ENCODE assay signal across 17 cellular contexts in the genomic region with DNA sequence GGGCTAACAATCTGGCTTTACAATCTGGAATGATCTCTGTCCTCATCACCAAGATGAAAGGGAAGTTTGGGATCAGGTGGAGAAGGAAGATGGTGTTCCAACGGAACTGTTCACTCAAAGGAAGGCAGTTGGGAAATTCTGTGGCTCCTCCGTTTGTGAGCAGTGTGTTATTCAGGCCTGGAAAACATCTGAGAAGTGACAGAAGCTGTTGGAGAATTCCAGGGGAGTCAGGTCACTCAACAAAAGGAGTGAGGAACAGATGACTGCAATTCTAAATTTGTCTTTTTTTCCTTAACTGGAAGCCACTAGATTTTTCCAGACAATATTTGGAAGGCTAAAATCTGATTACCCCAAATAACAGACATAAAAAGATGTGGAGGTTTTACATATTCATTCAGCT.
DNase-seq lines count a peak whose midpoint lies in the region; FAIRE-seq and TF ChIP-seq lines count a peak whose summit lies in the region.
"Had no signal": no experiment of that assay in that cellular context is flagged by ENCODE, and none has a peak within 500 bp of the region (broad histone marks: within the 10 kb centered on the region; RNA-seq: fewer than 3 reads in every experiment).

No MANE protein-coding gene starts in this region.

- peaks cover 3% of the 10 kb centered on the region for H3K9me3 ChIP-seq in mesenchymal stem cell (ENCODE audit: control insufficient read depth, low read length)
- no peaks in the 10 kb centered on the region for H3K9me3 ChIP-seq in transverse colon
- H3K9me3 ChIP-seq in small intestine (ENCODE audit: control insufficient read depth, low read depth): no peaks in the 10 kb centered on the region

- H3K27me3 ChIP-seq in mesenchymal stem cell (ENCODE audit: control insufficient read depth in 1 of 2, insufficient read depth in 1 of 2, low read length in 2 of 2) (no peaks in the 10 kb centered on the region), transverse colon (no peaks in the 10 kb centered on the region), small intestine (ENCODE audit: control insufficient read depth in 2 of 2, insufficient read depth in 2 of 2, low read length in 2 of 2) (no peaks in the 10 kb centered on the region)

- H2AFZ ChIP-seq in mesenchymal stem cell (ENCODE audit: low read depth, low read length): no peak overlapping the region

- TF ChIP-seq EP300 in transverse colon (IDR thresholded peaks at IDR 0.05; ENCODE audit: low read depth): peak; percentile 69

- H3K27me3 Mint-ChIP-seq in activated CD4-positive, alpha-beta memory T cell treated with anti-CD3 and anti-CD28 coated beads for 36 hours: no peaks in the 10 kb centered on the region
- peaks cover 2% of the 10 kb centered on the region for H3K27me3 Mint-ChIP-seq in activated CD4-positive, alpha-beta memory T cell treated with anti-CD3 and anti-CD28 coated beads, Interleukin-2, amount 10 ng/mL, durations not matched to agents 7 days and 5 days
- H3K27me3 Mint-ChIP-seq: activated CD4-positive, alpha-beta T cell treated with anti-CD3 and anti-CD28 coated beads for 36 hours; stimulated activated naive CD8-positive, alpha-beta T cell treated with anti-CD3 and anti-CD28 coated beads, Interleukin-15, amount 100 ng/mL, for 72 hours had no signal

- in situ Hi-C loops in transverse colon (cut with MboI; ENCODE audit: low pct_ligation_motif_present in 1 of 4, low pct_unique_long_range_greater_than_20kb in 1 of 4, low sequenced_read_pairs in 3 of 4): no loop called here

- no peak for TF ChIP-seq POLR2A in transverse colon (IDR thresholded peaks at IDR 0.05)

- H3K23ac ChIP-seq in mesenchymal stem cell (ENCODE audit: low read length in 2 of 2): no peak overlapping the region

- H3K4me2 ChIP-seq in mesenchymal stem cell (ENCODE audit: low read length, poor library complexity, severe bottlenecking): no peak overlapping the region
- H3K4me2 ChIP-seq: KMS-11 had no signal

- H3K4ac ChIP-seq in mesenchymal stem cell (ENCODE audit: low read depth in 1 of 2, low read length in 2 of 2): no peak overlapping the region

- no peak overlapping the region for H2BK5ac ChIP-seq in mesenchymal stem cell (ENCODE audit: low read depth, low read length, poor library complexity, severe bottlenecking)

- H2BK12ac ChIP-seq in mesenchymal stem cell (ENCODE audit: low read length in 2 of 2): no peak overlapping the region

- TF ChIP-seq CTCF in epithelial cell of esophagus (IDR thresholded peaks at IDR 0.05; ENCODE audit: insufficient read depth, low read depth, low read length, missing control alignments) (no peak), transverse colon (IDR thresholded peaks at IDR 0.05) (no peak)

- H3K27ac ChIP-seq in mesenchymal stem cell (ENCODE audit: low read length, poor library complexity, severe bottlenecking) (no peak overlapping the region), transverse colon (peak overlapping the region; percentile 26 to 76 (median 66)), small intestine (ENCODE audit: low read depth in 1 of 2, low read length in 1 of 2) (no peak overlapping the region)
- H3K27ac ChIP-seq: KMS-11 had no signal

- H3K36me3 Mint-ChIP-seq in activated CD4-positive, alpha-beta memory T cell treated with anti-CD3 and anti-CD28 coated beads for 36 hours: peaks cover 1% of the 10 kb centered on the region
- H3K36me3 Mint-ChIP-seq in activated CD4-positive, alpha-beta memory T cell treated with anti-CD3 and anti-CD28 coated beads, Interleukin-2, amount 10 ng/mL, durations not matched to agents 7 days and 5 days (ENCODE audit: low read depth): peaks cover 34% of the 10 kb centered on the region

- H3K18ac ChIP-seq in mesenchymal stem cell (ENCODE audit: low read depth in 1 of 2, low read length in 2 of 2): no peak overlapping the region

- no peak overlapping the region for H2AK5ac ChIP-seq in mesenchymal stem cell (ENCODE audit: low read length, severe bottlenecking)

- no peak for FAIRE-seq in small intestine (lab: Jason Lieb, UNC)
- FAIRE-seq: colon had no signal

- H3K4me3 ChIP-seq in epithelial cell of esophagus (ENCODE audit: low read length) (no peak overlapping the region), mesenchymal stem cell (ENCODE audit: insufficient read depth in 1 of 2, low read depth in 1 of 2, low read length in 2 of 2) (no peak overlapping the region), transverse colon (no peak overlapping the region), small intestine (ENCODE audit: low read depth in 1 of 2, low read length in 2 of 2) (no peak overlapping the region)

- CTCF ChIA-PET in activated CD4-positive, alpha-beta memory T cell treated with anti-CD3 and anti-CD28 coated beads for 36 hours (lab: Charles Lee): interaction anchor here (1.1 to 2.6 kb wide), 4 partner anchors 9 to 320 kb away, joined by 3 to 14 read pairs (median 4); no protein-coding TSS in a partner anchor
- CTCF ChIA-PET in activated CD4-positive, alpha-beta memory T cell treated with anti-CD3 and anti-CD28 coated beads, Interleukin-2, amount 10 ng/mL, durations not matched to agents 7 days and 5 days (lab: Charles Lee): interaction anchor here (1.3 to 3.1 kb wide), 3 partner anchors 8 to 59 kb away, joined by 3 to 17 read pairs (median 3); no protein-coding TSS in a partner anchor

- whole genome bisulfite sequencing in mesenchymal stem cell: 4% methylated on average over 2 of the region's 2 CpGs
- 29 to 64% methylated on average over 2 of the region's 2 CpGs for WGBS in transverse colon (ENCODE audit: low coverage in 1 of 2), 2 donors
- 30 to 67% (median 45%) methylated on average over 2 of the region's 2 CpGs for WGBS in small intestine, 3 donors

- no peak overlapping the region for H3K14ac ChIP-seq in mesenchymal stem cell (ENCODE audit: low read length in 2 of 2)

- peaks cover 0 to 9% of the 10 kb centered on the region in 2 experiments for H3K36me3 ChIP-seq in mesenchymal stem cell (ENCODE audit: control insufficient read depth in 1 of 2, insufficient read depth in 2 of 2, low read depth in 1 of 2, low read length in 2 of 2)
- no peaks in the 10 kb centered on the region for H3K36me3 ChIP-seq in transverse colon
- no peaks in the 10 kb centered on the region for H3K36me3 ChIP-seq in small intestine (ENCODE audit: control insufficient read depth in 2 of 2, insufficient read depth in 2 of 2, low read length in 2 of 2)

- H3K9me3 Mint-ChIP-seq in activated CD4-positive, alpha-beta memory T cell treated with anti-CD3 and anti-CD28 coated beads for 36 hours: peaks cover 11% of the 10 kb centered on the region
- H3K9me3 Mint-ChIP-seq in activated CD4-positive, alpha-beta memory T cell treated with anti-CD3 and anti-CD28 coated beads, Interleukin-2, amount 10 ng/mL, durations not matched to agents 7 days and 5 days: peaks cover 26% of the 10 kb centered on the region

- H3K4me1 Mint-ChIP-seq in activated CD4-positive, alpha-beta memory T cell treated with anti-CD3 and anti-CD28 coated beads for 36 hours (ENCODE audit: low read depth): peaks cover 50% of the 10 kb centered on the region
- peaks cover 41% of the 10 kb centered on the region for H3K4me1 Mint-ChIP-seq in activated CD4-positive, alpha-beta memory T cell treated with anti-CD3 and anti-CD28 coated beads, Interleukin-2, amount 10 ng/mL, durations not matched to agents 7 days and 5 days

- H4K8ac ChIP-seq in mesenchymal stem cell (ENCODE audit: low read length): no peak overlapping the region

- peak overlapping the region; percentile 6 for H3K27ac Mint-ChIP-seq in activated CD4-positive, alpha-beta memory T cell treated with anti-CD3 and anti-CD28 coated beads for 36 hours
- H3K27ac Mint-ChIP-seq in activated CD4-positive, alpha-beta memory T cell treated with anti-CD3 and anti-CD28 coated beads, Interleukin-2, amount 10 ng/mL, durations not matched to agents 7 days and 5 days: no peak overlapping the region

- intact Hi-C loops in activated CD4-positive, alpha-beta memory T cell treated with anti-CD3 and anti-CD28 coated beads for 36 hours (cut with micrococcal nuclease): loop anchor here (5.0 kb wide), 1 partner anchor 659 kb away; no protein-coding TSS in a partner anchor
- intact Hi-C loops in transverse colon (cut with DNase I; ENCODE audit: low total_unique reads): no loop called here

- H4K91ac ChIP-seq in mesenchymal stem cell (ENCODE audit: low read length): no peak overlapping the region

- H2BK120ac ChIP-seq in mesenchymal stem cell (ENCODE audit: low read depth, low read length): no peak overlapping the region

- DNase-seq in activated CD4-positive, alpha-beta memory T cell treated with anti-CD3 and anti-CD28 coated beads for 36 hours: no peak
- DNase-seq in activated CD4-positive, alpha-beta memory T cell treated with anti-CD3 and anti-CD28 coated beads, Interleukin-2, amount 10 ng/mL, durations not matched to agents 7 days and 5 days: no peak
- DNase-seq in epithelial cell of esophagus (ENCODE audit: low read depth) (peak; percentile 45), mesenchymal stem cell (peak; percentile 77), transverse colon (no peak), retina (no peak), small intestine (no peak), NCI-H774 (lab: John Stamatoyannopoulos, UW) (no peak)
- DNase-seq: 8988T, activated gamma-delta T cell, DMS153, foreskin melanocyte, NCI-H2081 had no signal

- H3K4me3 Mint-ChIP-seq in activated CD4-positive, alpha-beta memory T cell treated with anti-CD3 and anti-CD28 coated beads for 36 hours: no peak overlapping the region
- H3K4me3 Mint-ChIP-seq in activated CD4-positive, alpha-beta memory T cell treated with anti-CD3 and anti-CD28 coated beads, Interleukin-2, amount 10 ng/mL, durations not matched to agents 7 days and 5 days: no peak overlapping the region
- H3K4me3 Mint-ChIP-seq: activated CD4-positive, alpha-beta T cell treated with anti-CD3 and anti-CD28 coated beads for 36 hours had no signal

- no peak overlapping the region for H2BK15ac ChIP-seq in mesenchymal stem cell (ENCODE audit: low read depth, poor library complexity, severe bottlenecking)

- POLR2A ChIA-PET in activated CD4-positive, alpha-beta memory T cell treated with anti-CD3 and anti-CD28 coated beads for 36 hours (lab: Charles Lee): no interaction called here
- POLR2A ChIA-PET in activated CD4-positive, alpha-beta memory T cell treated with anti-CD3 and anti-CD28 coated beads, Interleukin-2, amount 10 ng/mL, durations not matched to agents 7 days and 5 days (lab: Charles Lee): interaction anchor here (0.7 to 1.1 kb wide), 2 partner anchors 11 to 69 kb away, joined by 4 to 8 read pairs; no protein-coding TSS in a partner anchor

- no peaks in the 10 kb centered on the region for H3K4me1 ChIP-seq in mesenchymal stem cell (ENCODE audit: control insufficient read depth, insufficient read depth, low read depth, low read length)
- H3K4me1 ChIP-seq in transverse colon: peaks cover 0 to 10% (median 1%) of the 10 kb centered on the region in 4 donors
- no peaks in the 10 kb centered on the region for H3K4me1 ChIP-seq in small intestine (ENCODE audit: control insufficient read depth in 2 of 2, insufficient read depth in 1 of 2, low read depth in 1 of 2, low read length in 1 of 2)

- H3K9ac ChIP-seq in mesenchymal stem cell (ENCODE audit: low read length): peak overlapping the region; percentile 60
- H3K9ac ChIP-seq: KMS-11 had no signal

- H3K79me1 ChIP-seq in mesenchymal stem cell (replicated peaks; ENCODE audit: low read length, poor library complexity, severe bottlenecking): no peaks in the 10 kb centered on the region

Comparison
In these comparisons a context has a peak if more than half of its experiments do, and no peak if none do; other contexts are left out.
1. DNase-seq: peak in epithelial cell of esophagus (single experiment) and mesenchymal stem cell (single experiment); none in activated CD4-positive, alpha-beta memory T cell treated with anti-CD3 and anti-CD28 coated beads for 36 hours (single experiment), activated CD4-positive, alpha-beta memory T cell treated with anti-CD3 and anti-CD28 coated beads, Interleukin-2, amount 10 ng/mL, durations not matched to agents 7 days and 5 days (single experiment), transverse colon (single experiment), retina (single experiment), small intestine (single experiment) and NCI-H774 (single experiment).
2. H3K27ac ChIP-seq: peak in transverse colon (4 of 4); none in mesenchymal stem cell (single experiment) and small intestine (0 of 2).